In genomic region chr3:144930431-144930830, GRCh38 we compare ENCODE assay signal across 35 cellular contexts.
DNase-seq lines count a peak whose midpoint lies in the region; ATAC-seq, FAIRE-seq and TF ChIP-seq lines count a peak whose summit lies in the region.
"Had no signal": no experiment of that assay in that cellular context is flagged by ENCODE, and none has a peak within 500 bp of the region (broad histone marks: within the 10 kb centered on the region; RNA-seq: fewer than 3 reads in every experiment).

No MANE protein-coding gene starts in this region.

- no peak overlapping the region for H4K5ac ChIP-seq in H1 (ENCODE audit: insufficient read length, low read depth, low read length)

- peak overlapping the region; percentile 40; the same call in 1 of the 2 replicates for H2AFZ ChIP-seq in GM23338
- 0 out of 2 replicates have a peak overlapping the region, but pooled peaks have one; percentile 23 for H2AFZ ChIP-seq in H1 (ENCODE audit: low read length)

- H3K9me3 ChIP-seq in H1 (ENCODE audit: insufficient read depth in 2 of 2, low read depth in 1 of 2, low read length in 1 of 2), result no peaks in the 10 kb centered on the region
- H3K9me3 ChIP-seq: BE2C, BLaER1 had no signal

- H3K56ac ChIP-seq in H1 (replicated peaks; ENCODE audit: insufficient read length, low read depth, low read length), result no peak overlapping the region

- no peak overlapping the region for H4K8ac ChIP-seq in H1 (ENCODE audit: extremely low read depth, insufficient read depth, low read length)

- no peak overlapping the region for H2BK120ac ChIP-seq in H1 (replicated peaks; ENCODE audit: low read depth, low read length)

- CTCF ChIA-PET in H1 (lab: Charles Lee; ENCODE audit: partially characterized antibody), result interaction anchor here (0.6 kb wide), 1 partner anchor 16 kb away, joined by 3 read pairs; no protein-coding TSS in a partner anchor

- H3K36me3 Mint-ChIP-seq in GM23338 (ENCODE audit: low read depth), result peaks cover 6% of the 10 kb centered on the region; the same call in 2 of the 3 replicates
- H3K36me3 Mint-ChIP-seq in progenitor cell of endocrine pancreas (ENCODE audit: insufficient read depth), result no peaks in the 10 kb centered on the region
- H3K36me3 Mint-ChIP-seq: CD14-positive monocyte; CD4-positive, alpha-beta memory T cell; CD4-positive, CD25-positive, alpha-beta regulatory T cell; CD8-positive, alpha-beta memory T cell; CD8-positive, alpha-beta T cell had no signal

- H4K20me1 ChIP-seq in GM23338 (replicated peaks; ENCODE audit: insufficient read depth) (no peaks in the 10 kb centered on the region), H1 (replicated peaks in 1 of 2; ENCODE audit: control insufficient read depth in 1 of 2, insufficient read depth in 2 of 2, low read length in 2 of 2) (no peaks in the 10 kb centered on the region)
- H4K20me1 ChIP-seq: BLaER1; BLaER1 treated with 17β-estradiol and CSF1 and Interleukin-3, amounts not matched to agents 10 nM and 100 nM had no signal

- no peak overlapping the region for H3K4me2 ChIP-seq in GM23338
- no peak overlapping the region for H3K4me2 ChIP-seq in H1 (ENCODE audit: insufficient read depth in 1 of 2, low read depth in 2 of 2, low read length in 2 of 2)
- H3K4me2 ChIP-seq: A549; BLaER1; BLaER1 treated with 17β-estradiol and CSF1 and Interleukin-3, amounts not matched to agents 10 nM and 100 nM had no signal

- H3K4me1 Mint-ChIP-seq in GM23338 (peaks cover 14% of the 10 kb centered on the region; the same call in 2 of the 3 replicates), progenitor cell of endocrine pancreas (ENCODE audit: low read depth) (no peaks in the 10 kb centered on the region)
- H3K4me1 Mint-ChIP-seq: B cell; CD14-positive monocyte; CD4-positive, alpha-beta memory T cell; CD4-positive, CD25-positive, alpha-beta regulatory T cell; CD8-positive, alpha-beta memory T cell had no signal

- no peak overlapping the region for H3K23ac ChIP-seq in H1 (ENCODE audit: insufficient read length)

- ATAC-seq in GM23338, result no peak
- ATAC-seq in GM19328 (IDR thresholded peaks at IDR 0.05; ENCODE audit: unreplicated experiment), result no peak
- ATAC-seq in HG02798 (IDR thresholded peaks at IDR 0.05; ENCODE audit: poor library complexity, unreplicated experiment), result no peak
- ATAC-seq: A549; CD8-positive, alpha-beta T cell had no signal

- H2BK15ac ChIP-seq in H1 (ENCODE audit: low read length), result no peak overlapping the region

- 0 out of 2 replicates have a peak, but pooled peaks cover 4% of the 10 kb centered on the region for H3K4me1 ChIP-seq in GM23338 (ENCODE audit: insufficient read depth)
- H3K4me1 ChIP-seq in H1 (replicated peaks in 1 of 4; ENCODE audit: control insufficient read depth in 3 of 4, insufficient read depth in 4 of 4, low read length in 3 of 4), result peaks cover 0 to 2% (median 0%) of the 10 kb centered on the region in 4 experiments; a peak in 2 of 7 replicates
- H3K4me1 ChIP-seq: A549; BE2C; BLaER1; BLaER1 treated with 17β-estradiol and CSF1 and Interleukin-3, amounts not matched to agents 10 nM and 100 nM; Caco-2 had no signal

- TF ChIP-seq CTCF in GM23338 (conservative IDR thresholded peaks at IDR 0.05; ENCODE audit: low read depth in 2 of 2) (no peak), H1 (IDR thresholded peaks at IDR 0.05; ENCODE audit: control extremely low read depth in 1 of 3, insufficient read depth in 1 of 3, low read depth in 1 of 3, low read length in 3 of 3) (no peak), progenitor cell of endocrine pancreas (IDR thresholded peaks at IDR 0.05; ENCODE audit: unreplicated experiment) (no peak)

- H3K4ac ChIP-seq in H1 (replicated peaks; ENCODE audit: insufficient read length, low read depth, low read length), result no peak overlapping the region

- H3K9me2 ChIP-seq in GM23338 (ENCODE audit: insufficient read depth), result no peaks in the 10 kb centered on the region

- POLR2A ChIA-PET in H1 (lab: Charles Lee; ENCODE audit: partially characterized antibody), result no interaction called here

- H2BK20ac ChIP-seq in H1 (ENCODE audit: low read length), result no peak overlapping the region

- TF ChIP-seq POLR2A in H1 (IDR thresholded peaks at IDR 0.05; ENCODE audit: control extremely low read depth in 1 of 2, low read depth in 2 of 2, low read length in 2 of 2), result no peak

- peaks cover 1% of the 10 kb centered on the region for H3K27me3 Mint-ChIP-seq in GM23338 (ENCODE audit: insufficient read depth, low read depth, poor library complexity)
- H3K27me3 Mint-ChIP-seq in progenitor cell of endocrine pancreas, result no peaks in the 10 kb centered on the region
- H3K27me3 Mint-ChIP-seq: B cell; CD4-positive, alpha-beta memory T cell; CD4-positive, alpha-beta T cell; CD4-positive, CD25-positive, alpha-beta regulatory T cell had no signal

- H4K91ac ChIP-seq in H1 (replicated peaks; ENCODE audit: insufficient read length, low read length), result no peak overlapping the region

- no peak overlapping the region for H3K9ac ChIP-seq in H1 (replicated peaks in 1 of 4; ENCODE audit: extremely low read depth in 1 of 4, low read depth in 3 of 4, low read length in 3 of 4)
- H3K9ac ChIP-seq: BLaER1; BLaER1 treated with 17β-estradiol and CSF1 and Interleukin-3, amounts not matched to agents 10 nM and 100 nM had no signal

- H3K14ac ChIP-seq in H1 (ENCODE audit: insufficient read length), result no peak overlapping the region

- no peak for TF ChIP-seq RAD21 in H1 (IDR thresholded peaks at IDR 0.05 in 1 of 2, conservative IDR thresholded peaks at IDR 0.05 in 1 of 2; ENCODE audit: low read depth in 2 of 2, low read length in 2 of 2)

- no peaks in the 10 kb centered on the region for H3F3A ChIP-seq in GM23338 (replicated peaks; ENCODE audit: low read depth)

- H3K36me3 ChIP-seq in GM23338 (ENCODE audit: insufficient read depth) (no peaks in the 10 kb centered on the region), H1 (ENCODE audit: control insufficient read depth in 2 of 4, insufficient read depth in 4 of 4, low read length in 3 of 4) (no peaks in the 10 kb centered on the region)
- H3K36me3 ChIP-seq: BE2C; BLaER1; BLaER1 treated with 17β-estradiol and CSF1 and Interleukin-3, amounts not matched to agents 10 nM and 100 nM had no signal

- H2BK12ac ChIP-seq in H1 (ENCODE audit: low read depth, low read length), result no peak overlapping the region

- H3K4me3 Mint-ChIP-seq in GM23338, result no peak overlapping the region
- no peak overlapping the region for H3K4me3 Mint-ChIP-seq in progenitor cell of endocrine pancreas (ENCODE audit: low read depth)
- H3K4me3 Mint-ChIP-seq: B cell; CD14-positive monocyte; CD4-positive, alpha-beta memory T cell; CD4-positive, alpha-beta T cell; CD4-positive, CD25-positive, alpha-beta regulatory T cell; CD8-positive, alpha-beta memory T cell; CD8-positive, alpha-beta T cell had no signal

- H3K27ac Mint-ChIP-seq in GM23338, result no peak overlapping the region
- H3K27ac Mint-ChIP-seq in progenitor cell of endocrine pancreas, result peak overlapping the region; percentile 37
- H3K27ac Mint-ChIP-seq: B cell; CD4-positive, alpha-beta memory T cell; CD4-positive, alpha-beta T cell; CD8-positive, alpha-beta memory T cell; CD8-positive, alpha-beta T cell had no signal

- no peak for FAIRE-seq in H1 (lab: Jason Lieb, UNC)
- FAIRE-seq: A204.1, A549, D721Med had no signal

- H3K4me3 ChIP-seq in GM23338 (no peak overlapping the region), H1 (ENCODE audit: extremely low read depth in 1 of 4, insufficient read depth in 2 of 4, low read depth in 3 of 4, low read length in 4 of 4) (no peak overlapping the region)
- H3K4me3 ChIP-seq: A549; BLaER1; BLaER1 treated with 17β-estradiol and CSF1 and Interleukin-3, amounts not matched to agents 10 nM and 100 nM had no signal

- H3K27ac ChIP-seq in GM23338 (ENCODE audit: low read depth) (no peak overlapping the region), H1 (ENCODE audit: low read depth, low read length) (no peak overlapping the region)
- H3K27ac ChIP-seq: 22Rv1; A549; BLaER1; BLaER1 treated with 17β-estradiol and CSF1 and Interleukin-3, amounts not matched to agents 10 nM and 100 nM; C4-2B had no signal

- no peak overlapping the region for H2BK5ac ChIP-seq in H1 (ENCODE audit: low read depth, low read length)

- DNase-seq in GM23338 (ENCODE audit: low spot score) (no peak), H1 (ENCODE audit: low read depth in 1 of 2, low spot score in 2 of 2) (no peak), progenitor cell of endocrine pancreas (ENCODE audit: low spot score, unreplicated experiment) (no peak), HuH-7 (ENCODE audit: low spot score) (no peak)
- DNase-seq: 8988T; ACHN; AML-193; BE2C; C1 segment of cervical spinal cord; Caco-2; Calu3; CD4-positive, alpha-beta memory T cell; CD4-positive, alpha-beta T cell; CD4-positive, CD25-positive, alpha-beta regulatory T cell; CD8-positive, alpha-beta memory T cell; CD8-positive, alpha-beta T cell; COR-L47; DMS 273 treated with DMSO at 0.1 percent for 48 hours; DMS153; DMS53; DMS79; DMS79 treated with DMSO at 0.1 percent for 48 hours; DND-41; EL had no signal

- H3K27me3 ChIP-seq in GM23338 (ENCODE audit: insufficient read depth) (no peaks in the 10 kb centered on the region), H1 (replicated peaks in 1 of 4; ENCODE audit: control insufficient read depth in 3 of 4, extremely low read depth in 1 of 4, insufficient read depth in 3 of 4, low read length in 3 of 4) (no peaks in the 10 kb centered on the region)
- H3K27me3 ChIP-seq: BE2C; BLaER1; BLaER1 treated with 17β-estradiol and CSF1 and Interleukin-3, amounts not matched to agents 10 nM and 100 nM had no signal

- H3K18ac ChIP-seq in H1 (ENCODE audit: extremely low read depth, low read length), result no peak overlapping the region

- no peaks in the 10 kb centered on the region for H3K23me2 ChIP-seq in H1 (ENCODE audit: low read depth, low read length)

- TF ChIP-seq EP300 in H1 (IDR thresholded peaks at IDR 0.05; ENCODE audit: borderline replicate concordance in 1 of 2, low read depth in 2 of 2, low read length in 2 of 2), result no peak

- H3K79me2 ChIP-seq in GM23338 (replicated peaks; ENCODE audit: insufficient read depth) (no peaks in the 10 kb centered on the region), H1 (ENCODE audit: control insufficient read depth in 1 of 2, insufficient read depth in 2 of 2, low read length in 2 of 2) (no peaks in the 10 kb centered on the region)

- WGBS in H1 (ENCODE audit: extremely low coverage in 1 of 2, insufficient coverage in 1 of 2, insufficient read length in 1 of 2, insufficient replicate concordance in 2 of 2, low coverage in 1 of 2, low lambda C conversion rate in 2 of 2, missing lambda C conversion rate in 1 of 2), 2 experiments, result 92% methylated on average over 2 of the region's 2 CpGs; no CpG with 5 or more reads in 1 of the 2 experiments

- H2AK5ac ChIP-seq in H1 (ENCODE audit: low read depth, low read length), result no peak overlapping the region

- H3K9me3 Mint-ChIP-seq in GM23338 (peaks cover 6% of the 10 kb centered on the region; the same call in 1 of the 3 replicates), progenitor cell of endocrine pancreas (ENCODE audit: low read depth) (peaks cover 15% of the 10 kb centered on the region)

- no peaks in the 10 kb centered on the region for H3K79me1 ChIP-seq in H1 (ENCODE audit: low read depth, low read length)

TF ChIP-seq in GM23338, 12 proteins besides CTCF, POLR2A, EP300 and RAD21 (continues in another document):
- TF ChIP-seq EZH2 (IDR thresholded peaks at IDR 0.05; ENCODE audit: low read depth, unreplicated experiment), result no peak
- no peak for TF ChIP-seq EZH2phosphoT487 (IDR thresholded peaks at IDR 0.05; ENCODE audit: unreplicated experiment)

TF ChIP-seq in H1, 55 proteins besides CTCF, POLR2A, EP300 and RAD21 (continues in another document):
- TF ChIP-seq SP4 (IDR thresholded peaks at IDR 0.05; ENCODE audit: low read length), result no peak
